In genomic region chr6:158812611-158813010, GRCh38 we compare ENCODE assay signal across 15 cellular contexts. TPM values are rescaled to one million over a fixed set of nuclear protein-coding genes. Genes with fewer than 3 reads are reported as not detected.
DNase-seq lines count a peak whose midpoint lies in the region; ATAC-seq and TF ChIP-seq lines count a peak whose summit lies in the region.
"Had no signal": no experiment of that assay in that cellular context is flagged by ENCODE, and none has a peak within 500 bp of the region (broad histone marks: within the 10 kb centered on the region; RNA-seq: fewer than 3 reads in every experiment).

No MANE protein-coding gene starts in this region.

- peaks cover 93% of the 10 kb centered on the region for H3K4me1 ChIP-seq in CD8-positive, alpha-beta T cell (ENCODE audit: insufficient read depth, low read length)

- intact Hi-C loops in CD8-positive, alpha-beta T cell (cut with DNase I, micrococcal nuclease), result no loop called here

- peak overlapping the region; percentile 71 for H3K4me3 Mint-ChIP-seq in CD8-positive, alpha-beta T cell
- no peak overlapping the region for H3K4me3 Mint-ChIP-seq in HFFc6
- H3K4me3 Mint-ChIP-seq in activated naive CD8-positive, alpha-beta T cell treated with anti-CD3 and anti-CD28 coated beads for 36 hours, result peak overlapping the region; percentile 99
- peak overlapping the region; percentile 87 to 100 (median 98) for H3K4me3 Mint-ChIP-seq in naive B cell

- no peak overlapping the region for H3K4me3 ChIP-seq in CD8-positive, alpha-beta T cell (ENCODE audit: low read depth, low read length)
- H3K4me3 ChIP-seq in H7 (ENCODE audit: insufficient read depth, low read depth, low read length), result no peak overlapping the region
- H3K4me3 ChIP-seq: body of pancreas, SJCRH30 had no signal

- H3K27ac ChIP-seq in CD8-positive, alpha-beta T cell (ENCODE audit: low read depth, low read length), result no peak overlapping the region
- H3K27ac ChIP-seq: SJCRH30 had no signal

- peaks cover 94% of the 10 kb centered on the region for H3K4me1 Mint-ChIP-seq in CD8-positive, alpha-beta T cell (ENCODE audit: low read depth)
- H3K4me1 Mint-ChIP-seq in HFFc6 (ENCODE audit: low read depth) (peaks cover 66% of the 10 kb centered on the region), naive B cell (peaks cover 68 to 99% (median 97%) of the 10 kb centered on the region in 3 donors)
- peaks cover 83% of the 10 kb centered on the region for H3K4me1 Mint-ChIP-seq in activated naive CD8-positive, alpha-beta T cell treated with anti-CD3 and anti-CD28 coated beads for 36 hours

- H3K27me3 Mint-ChIP-seq in CD8-positive, alpha-beta T cell (ENCODE audit: low read depth), result no peaks in the 10 kb centered on the region
- H3K27me3 Mint-ChIP-seq in HFFc6 (ENCODE audit: insufficient read depth) (peaks cover 5% of the 10 kb centered on the region), naive B cell (no peaks in the 10 kb centered on the region)
- H3K27me3 Mint-ChIP-seq in activated naive CD8-positive, alpha-beta T cell treated with anti-CD3 and anti-CD28 coated beads for 36 hours, result no peaks in the 10 kb centered on the region

- H3K36me3 Mint-ChIP-seq in CD8-positive, alpha-beta T cell, result peaks cover 87% of the 10 kb centered on the region
- H3K36me3 Mint-ChIP-seq in HFFc6 (ENCODE audit: low read depth) (peaks cover 63% of the 10 kb centered on the region), naive B cell (peaks cover 33 to 63% of the 10 kb centered on the region in 2 donors)
- peaks cover 90% of the 10 kb centered on the region for H3K36me3 Mint-ChIP-seq in activated naive CD8-positive, alpha-beta T cell treated with anti-CD3 and anti-CD28 coated beads for 36 hours

- H3K36me3 ChIP-seq in CD8-positive, alpha-beta T cell (ENCODE audit: insufficient read depth, low read length), result no peaks in the 10 kb centered on the region
- peaks cover 30% of the 10 kb centered on the region for H3K36me3 ChIP-seq in H7 (replicated peaks; ENCODE audit: control insufficient read depth, insufficient read depth, low read length)

- H3K27ac Mint-ChIP-seq in CD8-positive, alpha-beta T cell, result peak overlapping the region; percentile 91
- peak overlapping the region; percentile 60 for H3K27ac Mint-ChIP-seq in HFFc6
- H3K27ac Mint-ChIP-seq in activated naive CD8-positive, alpha-beta T cell treated with anti-CD3 and anti-CD28 coated beads for 36 hours, result peak overlapping the region; percentile 94
- peak overlapping the region; percentile 89 to 99 (median 96) for H3K27ac Mint-ChIP-seq in naive B cell

- no peak for ATAC-seq in CD8-positive, alpha-beta T cell
- ATAC-seq in naive B cell (ENCODE audit: low read depth in 2 of 2) (no peak), GM19452 (IDR thresholded peaks at IDR 0.05; ENCODE audit: unreplicated experiment) (no peak)
- ATAC-seq: body of pancreas had no signal

- no peak for DNase-seq in CD8-positive, alpha-beta T cell
- DNase-seq in HFFc6 (no peak), naive B cell (no peak), NCI-H2196 (lab: John Stamatoyannopoulos, UW; ENCODE audit: unreplicated experiment) (no peak), H7 (no peak), NCI-H524 treated with DMSO at 0.1 percent for 48 hours (lab: John Stamatoyannopoulos, UW) (no peak)
- no peak for DNase-seq in activated naive CD8-positive, alpha-beta T cell treated with anti-CD3 and anti-CD28 coated beads for 36 hours
- DNase-seq: activated CD4-positive, alpha-beta T cell treated with anti-CD3 and anti-CD28 coated beads for 4 hours; body of pancreas; DMS153; KG1; kidney glomerular epithelial cell; NCI-H345; SJCRH30 had no signal

- CTCF ChIA-PET in CD8-positive, alpha-beta T cell (lab: Charles Lee), result interaction anchor here (1.0 to 3.3 kb wide), 9 partner anchors 10 to 121 kb away, joined by 3 to 14 read pairs (median 5); no protein-coding TSS in a partner anchor

- no peaks in the 10 kb centered on the region for H3K9me3 ChIP-seq in CD8-positive, alpha-beta T cell (ENCODE audit: low read length)
- H3K9me3 ChIP-seq: body of pancreas, SJCRH30 had no signal

- H3K27me3 ChIP-seq in CD8-positive, alpha-beta T cell (ENCODE audit: insufficient read depth, low read length), result no peaks in the 10 kb centered on the region
- H3K27me3 ChIP-seq in H7 (ENCODE audit: control insufficient read depth, insufficient read depth, low read length), result no peaks in the 10 kb centered on the region
- H3K27me3 ChIP-seq: body of pancreas, SJCRH30 had no signal

- H3K9me3 Mint-ChIP-seq in CD8-positive, alpha-beta T cell, result no peaks in the 10 kb centered on the region
- H3K9me3 Mint-ChIP-seq in HFFc6 (no peaks in the 10 kb centered on the region), naive B cell (peaks cover 0 to 3% (median 0%) of the 10 kb centered on the region in 7 donors)
- no peaks in the 10 kb centered on the region for H3K9me3 Mint-ChIP-seq in activated naive CD8-positive, alpha-beta T cell treated with anti-CD3 and anti-CD28 coated beads for 36 hours

- POLR2A ChIA-PET in CD8-positive, alpha-beta T cell (lab: Charles Lee), result interaction anchor here (0.9 to 3.5 kb wide), 4 partner anchors 9 to 57 kb away, joined by 3 to 18 read pairs (median 6); no protein-coding TSS in a partner anchor

- no peak for TF ChIP-seq CTCF in CD8-positive, alpha-beta T cell (IDR thresholded peaks at IDR 0.05)
- TF ChIP-seq CTCF in HFFc6 (IDR thresholded peaks at IDR 0.05), result no peak

RNA-seq across cellular contexts. Expression of gene EZR, which starts 6.6 kb away (rescaled TPM):
- total RNA-seq in CD8-positive, alpha-beta T cell, result 100 to 1,000 TPM; 626 to 627 TPM
- 100 to 1,000 TPM; 118 to 183 (median 178) TPM for total RNA-seq in HFFc6 (2021; fragmentation: NEBNext Ultra II Directional; extraction: Animal tissue kit (Norgen Biotek cat#: 25700))
- total RNA-seq in activated naive CD8-positive, alpha-beta T cell treated with anti-CD3 and anti-CD28 coated beads for 36 hours, result 100 to 1,000 TPM; 218 to 227 TPM
- polyA plus RNA-seq in naive B cell (ENCODE audit: low read depth in 6 of 6), result 100 to 1,000 TPM; 463 to 555 (median 516) TPM
- total RNA-seq in H7 (2014; rRNA removed; shearing (Covaris generic)), result 203 and 216 TPM in 2 replicates
